Comparison of ENCODE assay signal across 1 cellular context in the genomic region with DNA sequence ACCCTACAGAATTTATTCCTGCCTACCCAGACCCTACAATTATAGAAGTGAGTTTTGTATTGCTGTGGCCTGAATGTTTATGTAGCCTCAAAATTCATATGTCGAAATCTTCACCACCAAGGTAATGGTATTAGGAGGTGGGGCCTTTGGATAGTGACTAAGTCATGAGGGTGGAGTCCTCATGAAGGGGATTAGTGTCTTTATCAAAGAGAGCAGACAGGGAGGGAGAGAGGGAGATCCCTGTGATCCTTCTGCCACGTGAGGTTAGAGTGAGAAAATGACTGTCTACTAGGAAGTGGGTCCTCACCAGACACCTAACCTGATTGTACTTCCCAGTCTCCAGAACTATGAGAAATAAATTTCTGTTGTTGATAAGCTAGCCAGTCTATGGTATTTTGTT.
TF ChIP-seq lines count a peak whose summit lies in the region.

No MANE protein-coding gene starts in this region.

TF ChIP-seq in IMR-90, 13 proteins besides CTCF, POLR2A, EP300 and RAD21:
- TF ChIP-seq MXI1 (IDR thresholded peaks at IDR 0.05; ENCODE audit: borderline replicate concordance, low read depth, low read length): no peak
- no peak for TF ChIP-seq USF2 (IDR thresholded peaks at IDR 0.05; ENCODE audit: low read depth, low read length)
- TF ChIP-seq RCOR1 (IDR thresholded peaks at IDR 0.05; ENCODE audit: insufficient replicate concordance, low read length): no peak
- no peak for TF ChIP-seq FOS (IDR thresholded peaks at IDR 0.05; ENCODE audit: low read depth, low read length)
- no peak for TF ChIP-seq MAZ (IDR thresholded peaks at IDR 0.05; ENCODE audit: borderline replicate concordance, low read depth, low read length)
- TF ChIP-seq NFE2L2 (IDR thresholded peaks at IDR 0.05; ENCODE audit: low read depth, low read length): no peak
- TF ChIP-seq BHLHE40 (IDR thresholded peaks at IDR 0.05; ENCODE audit: low read depth, low read length): no peak
- TF ChIP-seq CHD1 (IDR thresholded peaks at IDR 0.05; ENCODE audit: low read depth, low read length): no peak
- no peak for TF ChIP-seq MAFK (IDR thresholded peaks at IDR 0.05; ENCODE audit: low read depth, low read length)
- no peak for TF ChIP-seq ELK1 (IDR thresholded peaks at IDR 0.05; ENCODE audit: borderline replicate concordance, low read depth, low read length)
- TF ChIP-seq RFX5 (IDR thresholded peaks at IDR 0.05; ENCODE audit: low read depth, low read length): no peak
- no peak for TF ChIP-seq CEBPB (IDR thresholded peaks at IDR 0.05; ENCODE audit: low read depth, low read length)
- TF ChIP-seq SMC3 (IDR thresholded peaks at IDR 0.05; ENCODE audit: low read depth, low read length): no peak
TF ChIP-seq in IMR-90: peak in this region for 0.
